1 cellular context compared by ENCODE assay signal in genomic region chr2:192373754-192374153, GRCh38.
TF ChIP-seq lines count a peak whose summit lies in the region.

No MANE protein-coding gene starts in this region.

TF ChIP-seq in SK-N-SH, 30 proteins besides CTCF, POLR2A, EP300 and RAD21 (continued from another document):
- TF ChIP-seq REST (IDR thresholded peaks at IDR 0.05; ENCODE audit: low read depth, low read length): no peak
